8 cellular contexts compared by ENCODE assay signal in the genomic region with DNA sequence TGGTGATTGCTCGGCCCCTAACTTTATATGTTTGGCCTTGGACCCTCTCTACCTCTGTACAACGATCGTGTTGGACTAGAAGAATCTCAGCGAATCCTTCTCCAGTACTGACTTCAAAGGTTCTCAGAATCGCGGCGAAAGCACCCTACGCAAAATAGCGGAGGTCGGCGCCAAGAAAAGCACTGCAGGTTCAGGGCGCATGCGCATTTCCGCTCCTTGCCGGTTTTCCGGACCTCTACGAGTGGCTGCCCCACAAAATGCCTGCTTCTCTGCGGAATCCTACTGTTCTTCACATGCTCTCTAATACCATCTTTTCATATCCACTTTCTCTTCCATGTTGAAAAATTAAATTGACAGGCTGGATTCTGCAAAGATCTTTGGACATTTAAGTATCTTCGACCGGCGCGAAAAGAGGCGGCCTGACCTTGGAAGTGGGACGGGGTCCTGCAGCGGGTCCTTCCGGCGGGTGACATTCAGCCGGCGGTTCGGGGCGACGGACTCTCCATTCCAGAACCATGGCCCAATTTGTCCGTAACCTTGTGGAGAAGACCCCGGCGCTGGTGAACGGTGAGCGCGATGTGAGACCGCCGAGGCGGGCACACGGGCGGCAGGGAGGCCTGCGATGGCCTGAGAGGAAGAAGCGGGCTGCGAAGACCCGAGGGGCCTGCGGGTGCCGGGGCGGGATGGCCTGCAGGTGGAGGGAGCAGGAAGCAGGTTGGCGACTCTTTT. TPM values are rescaled to one million over a fixed set of nuclear protein-coding genes. Genes with fewer than 3 reads are reported as not detected.
A peak's percentile ranks its signal among the peaks of the same experiment; 100 is the strongest.
DNase-seq lines count a peak whose midpoint lies in the region; ATAC-seq and TF ChIP-seq lines count a peak whose summit lies in the region.

A gene with protein sequence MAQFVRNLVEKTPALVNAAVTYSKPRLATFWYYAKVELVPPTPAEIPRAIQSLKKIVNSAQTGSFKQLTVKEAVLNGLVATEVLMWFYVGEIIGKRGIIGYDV (plus strand): TSS at position 456 of the 729 bp plus-strand sequence. CDS start 60 bp downstream, at position 516.

- no peaks in the 10 kb centered on the region for H3K9me3 Mint-ChIP-seq in H9
- H3K9me3 Mint-ChIP-seq in activated naive CD4-positive, alpha-beta T cell treated with anti-CD3 and anti-CD28 coated beads, Interleukin-2, amount 50 U/mL, for 24 hours, result no peaks in the 10 kb centered on the region

- H3K27ac ChIP-seq in DND-41 (ENCODE audit: low read length) (peak within 1 kb of the TSS; percentile 99), H9 (ENCODE audit: insufficient read length, low read depth, low read length) (peak within 1 kb of the TSS; percentile 4), suprapubic skin (peak within 1 kb of the TSS; percentile 83)

- H3K27me3 ChIP-seq in DND-41 (ENCODE audit: insufficient read depth, low read length, poor library complexity) (no peaks in the 10 kb centered on the region), H9 (ENCODE audit: insufficient read depth, low read length) (no peaks in the 10 kb centered on the region), suprapubic skin (no peaks in the 10 kb centered on the region)

- H3K79me1 ChIP-seq in H9 (ENCODE audit: insufficient read depth, low read depth, low read length, poor library complexity, severe bottlenecking), result peaks cover 11% of the 10 kb centered on the region

- TF ChIP-seq CTCF in DND-41 (IDR thresholded peaks at IDR 0.05; ENCODE audit: borderline replicate concordance, extremely low read depth, low read length, poor library complexity, severe bottlenecking) (no peak), H9 (conservative IDR thresholded peaks at IDR 0.05) (peak; percentile 35; the same call in 2 of the 3 replicates), suprapubic skin (IDR thresholded peaks at IDR 0.05) (no peak)

- peaks cover 52% of the 10 kb centered on the region for H3K4me1 ChIP-seq in DND-41 (ENCODE audit: insufficient read depth, low read length)
- no peaks in the 10 kb centered on the region for H3K4me1 ChIP-seq in H9 (ENCODE audit: insufficient read depth, low read length)
- H3K4me1 ChIP-seq in suprapubic skin, result peaks cover 33% of the 10 kb centered on the region

- H3K56ac ChIP-seq in H9 (ENCODE audit: insufficient read length, low read depth, low read length), result no peak within 1 kb of the TSS

- no peak within 1 kb of the TSS for H2BK15ac ChIP-seq in H9 (ENCODE audit: low read depth, low read length)

- TF ChIP-seq POLR2A in suprapubic skin (IDR thresholded peaks at IDR 0.05), result peak in 1 of 2 donors; percentile 30

- H3K9ac ChIP-seq in DND-41 (ENCODE audit: low read depth, low read length) (peak within 1 kb of the TSS; percentile 84), H9 (ENCODE audit: extremely low read depth, insufficient read length, low read length) (peak within 1 kb of the TSS; percentile 92)

- H3K4ac ChIP-seq in H9 (ENCODE audit: low read depth, low read length), result no peak within 1 kb of the TSS

- peak within 1 kb of the TSS; percentile 98 for H3K4me3 Mint-ChIP-seq in H9
- peak within 1 kb of the TSS; percentile 97 for H3K4me3 Mint-ChIP-seq in activated naive CD4-positive, alpha-beta T cell treated with anti-CD3 and anti-CD28 coated beads, Interleukin-2, amount 50 U/mL, for 24 hours

- TF ChIP-seq EP300 in suprapubic skin (IDR thresholded peaks at IDR 0.05), result no peak

- H4K91ac ChIP-seq in H9 (ENCODE audit: insufficient read length, low read depth, low read length), result no peak within 1 kb of the TSS

- H2BK120ac ChIP-seq in H9 (ENCODE audit: low read depth, low read length, poor library complexity, severe bottlenecking), result no peak within 1 kb of the TSS

- H3K9me3 ChIP-seq in DND-41 (ENCODE audit: insufficient read depth, low read length, severe bottlenecking) (no peaks in the 10 kb centered on the region), H9 (ENCODE audit: control insufficient read depth, low read depth, low read length) (no peaks in the 10 kb centered on the region), suprapubic skin (no peaks in the 10 kb centered on the region)

- peak within 1 kb of the TSS; percentile 99 to 100 (median 100) for H3K27ac Mint-ChIP-seq in H9
- peak within 1 kb of the TSS; percentile 100 for H3K27ac Mint-ChIP-seq in activated naive CD4-positive, alpha-beta T cell treated with anti-CD3 and anti-CD28 coated beads, Interleukin-2, amount 50 U/mL, for 24 hours

- H3K14ac ChIP-seq in H9 (ENCODE audit: insufficient read depth, low read length), result no peak within 1 kb of the TSS; the same call in 1 of the 2 replicates

- peak; percentile 82 for ATAC-seq in DND-41 (ENCODE audit: insufficient read depth, low read depth)

- no peak within 1 kb of the TSS for H2BK12ac ChIP-seq in H9 (ENCODE audit: insufficient read length, low read depth, low read length)

- peaks cover 16 to 17% of the 10 kb centered on the region in 2 experiments for H3K4me1 Mint-ChIP-seq in H9
- H3K4me1 Mint-ChIP-seq in activated naive CD4-positive, alpha-beta T cell treated with anti-CD3 and anti-CD28 coated beads, Interleukin-2, amount 50 U/mL, for 24 hours, result peaks cover 69% of the 10 kb centered on the region

- H4K20me1 ChIP-seq in DND-41 (ENCODE audit: insufficient read depth, low read length), result peaks cover 41% of the 10 kb centered on the region
- H4K20me1 ChIP-seq in H9 (ENCODE audit: control insufficient read depth, insufficient read depth, insufficient read length), result no peaks in the 10 kb centered on the region

- H4K5ac ChIP-seq in H9 (ENCODE audit: insufficient read length, low read depth, low read length), result no peak within 1 kb of the TSS

- H2BK20ac ChIP-seq in H9 (ENCODE audit: low read depth, low read length, poor library complexity, severe bottlenecking), result no peak within 1 kb of the TSS

- H2BK5ac ChIP-seq in H9 (ENCODE audit: insufficient read length, low read length), result no peak within 1 kb of the TSS

- peak; percentile 93 for DNase-seq in DND-41
- peak; percentile 88 for DNase-seq in H9
- DNase-seq in NCI-H1092 (lab: John Stamatoyannopoulos, UW), result peak; percentile 94
- peak; percentile 83 for DNase-seq in SKM-1 (lab: John Stamatoyannopoulos, UW; ENCODE audit: unreplicated experiment)
- peak; percentile 82 for DNase-seq in glomerular endothelial cell (ENCODE audit: extremely low read depth, low read depth, low spot score)
- DNase-seq in occipital lobe (lab: John Stamatoyannopoulos, UW), result peak; percentile 84
- peak; percentile 94 for DNase-seq in suprapubic skin (ENCODE audit: low spot score in 2 of 2)

- peaks cover 7% of the 10 kb centered on the region for H3K23me2 ChIP-seq in H9 (ENCODE audit: insufficient read length, low read depth, low read length, poor library complexity, severe bottlenecking)

- peaks cover 1 to 32% (median 16%) of the 10 kb centered on the region in 3 experiments; a peak in 5 of 7 replicates for H3K36me3 Mint-ChIP-seq in H9 (ENCODE audit: insufficient read depth in 1 of 3, low read depth in 3 of 3)
- peaks cover 18% of the 10 kb centered on the region for H3K36me3 Mint-ChIP-seq in activated naive CD4-positive, alpha-beta T cell treated with anti-CD3 and anti-CD28 coated beads, Interleukin-2, amount 50 U/mL, for 24 hours

- H3K4me2 ChIP-seq in DND-41 (ENCODE audit: insufficient read depth, low read length) (peak within 1 kb of the TSS; percentile 97), H9 (ENCODE audit: insufficient read depth, insufficient read length, low read length) (peak within 1 kb of the TSS; percentile 89)

- H4K8ac ChIP-seq in H9 (replicated peaks; ENCODE audit: insufficient read length, low read depth, low read length), result no peak within 1 kb of the TSS

- no CpG with 5 or more reads among the region's 51 CpGs for WGBS in H9 (ENCODE audit: extremely low coverage, insufficient read length, low lambda C conversion rate)
- under 1% methylated on average over 47 of the region's 51 CpGs for WGBS in suprapubic skin

- no peak within 1 kb of the TSS for H2AK5ac ChIP-seq in H9 (ENCODE audit: insufficient read length, low read length)

- peak within 1 kb of the TSS; percentile 78 for H3K18ac ChIP-seq in H9 (ENCODE audit: insufficient read length, low read depth, low read length)

- H3K27me3 Mint-ChIP-seq in H9 (ENCODE audit: low read depth), result no peaks in the 10 kb centered on the region; the same call in 1 of the 2 replicates
- no peaks in the 10 kb centered on the region for H3K27me3 Mint-ChIP-seq in activated naive CD4-positive, alpha-beta T cell treated with anti-CD3 and anti-CD28 coated beads, Interleukin-2, amount 50 U/mL, for 24 hours

- H3T11ph ChIP-seq in H9 (ENCODE audit: low read length), result no peak within 1 kb of the TSS

- H3K79me2 ChIP-seq in DND-41 (ENCODE audit: insufficient read depth, low read length), result peaks cover 56% of the 10 kb centered on the region
- H3K79me2 ChIP-seq in H9 (ENCODE audit: insufficient read depth, low read length), result peaks cover 24% of the 10 kb centered on the region; the same call in 1 of the 2 replicates

- no peak within 1 kb of the TSS for H3K23ac ChIP-seq in H9 (ENCODE audit: insufficient read length, low read depth, low read length)

- H3K4me3 ChIP-seq in DND-41 (ENCODE audit: low read depth in 1 of 2, low read length in 2 of 2) (peak within 1 kb of the TSS; percentile 82 to 83), suprapubic skin (peak within 1 kb of the TSS; percentile 75)

- H3K36me3 ChIP-seq in DND-41 (ENCODE audit: insufficient read depth, low read length) (peaks cover 49% of the 10 kb centered on the region), suprapubic skin (peaks cover 21% of the 10 kb centered on the region)

- H2AFZ ChIP-seq in DND-41 (ENCODE audit: low read depth, low read length) (peak within 1 kb of the TSS; percentile 92), H9 (ENCODE audit: low read length) (peak within 1 kb of the TSS; percentile 5)

RNA-seq across cellular contexts. Expression of the gene that starts here (rescaled TPM):
- 253 and 254 TPM in 2 replicates for total RNA-seq in H9 (2021)
- total RNA-seq in glomerular endothelial cell, result 53.5 and 61.7 TPM in 2 replicates
- total RNA-seq in occipital lobe, result 67.4 TPM
- total RNA-seq in suprapubic skin, result 10 to 100 TPM; 26.6 to 70.0 (median 49.7) TPM

Comparison
In these comparisons a context has a peak if more than half of its experiments do, and no peak if none do; other contexts are left out.
1. Peak in every context shown above with its lines: DNase-seq, ATAC-seq, H3K4me3 ChIP-seq and H3K27ac ChIP-seq.
2. H3K27ac ChIP-seq: peak in every context shown above with its lines; median percentile 99 in DND-41; 83 in suprapubic skin; 4 in H9.